ENCODE assay signal across 37 cellular contexts in genomic region chr15:73840771-73841170, GRCh38. TPM values are rescaled to one million over a fixed set of nuclear protein-coding genes. Genes with fewer than 3 reads are reported as not detected.
"Had no signal": no experiment of that assay in that cellular context is flagged by ENCODE, and none has a peak within 500 bp of the region (broad histone marks: within the 10 kb centered on the region; RNA-seq: fewer than 3 reads in every experiment).

No MANE protein-coding gene starts in this region.

- H3K27ac ChIP-seq: adrenal gland, body of pancreas, brain microvascular endothelial cell, breast epithelium, VCaP had no signal

- H3K4me3 ChIP-seq: adrenal gland, body of pancreas, breast epithelium had no signal

- ATAC-seq: activated CD4-positive, alpha-beta T cell treated with anti-CD3 and anti-CD28 coated beads for 36 hours; activated CD8-positive, alpha-beta T cell treated with anti-CD3 and anti-CD28 coated beads for 36 hours; activated naive CD4-positive, alpha-beta T cell treated with anti-CD3 and anti-CD28 coated beads, Interleukin-2, amount 50 U/mL, for 72 hours; activated T-cell treated with anti-CD3 and anti-CD28 coated beads, Interleukin-2, amount 50 U/mL, for 4 hours; activated T-cell treated with anti-CD3 and anti-CD28 coated beads, Interleukin-2, amount 50 U/mL, for 72 hours; activated T-helper 17 cell treated with anti-CD3 and anti-CD28 coated beads, Interleukin-2, amount 50 U/mL, for 72 hours; body of pancreas had no signal

- H3K36me3 ChIP-seq: adrenal gland, brain microvascular endothelial cell, breast epithelium had no signal

- H3K9me3 ChIP-seq: adrenal gland, body of pancreas, breast epithelium had no signal

- DNase-seq: activated B cell treated with CpG ODN at 0.5 μM for 24 hours; activated CD4-positive, alpha-beta memory T cell treated with anti-CD3 and anti-CD28 coated beads for 36 hours; activated CD4-positive, alpha-beta T cell treated with anti-CD3 and anti-CD28 coated beads for 36 hours; activated CD4-positive, alpha-beta T cell treated with anti-CD3 and anti-CD28 coated beads for 48 hours; activated CD4-positive, alpha-beta T cell treated with anti-CD3 and anti-CD28 coated beads, Interleukin-2, amount 50 U/mL, for 1 hour; activated CD4-positive, alpha-beta T cell treated with anti-CD3 and anti-CD28 coated beads, Interleukin-2, amount 50 U/mL, for 4 hours; activated CD4-positive, CD25-positive, alpha-beta regulatory T cell treated with anti-CD3 and anti-CD28 coated beads, Interleukin-2, amount 50 U/mL, for 72 hours; activated CD8-positive, alpha-beta memory T cell treated with anti-CD3 and anti-CD28 coated beads, Interleukin-2, amount 50 U/mL, for 4 hours; activated CD8-positive, alpha-beta T cell treated with anti-CD3 and anti-CD28 coated beads for 36 hours; activated gamma-delta T cell treated with Interleukin-2 at 50 U/mL for 16 hours; activated naive CD4-positive, alpha-beta T cell; activated naive CD4-positive, alpha-beta T cell treated with anti-CD3 and anti-CD28 coated beads for 36 hours; activated naive CD4-positive, alpha-beta T cell treated with anti-CD3 and anti-CD28 coated beads, Interleukin-2, amount 50 U/mL, for 16 hours; activated naive CD8-positive, alpha-beta T cell treated with anti-CD3 and anti-CD28 coated beads for 36 hours; activated T-cell treated with anti-CD3 and anti-CD28 coated beads for 4 hours; activated T-cell treated with anti-CD3 and anti-CD28 coated beads, Interleukin-2, amount 50 U/mL, for 1 hour; activated T-cell treated with anti-CD3 and anti-CD28 coated beads, Interleukin-2, amount 50 U/mL, for 4 hours; activated T-cell treated with anti-CD3 and anti-CD28 coated beads, Interleukin-2, amount 50 U/mL, for 72 hours; adrenal gland; amniotic stem cell; aorta; body of pancreas; brain microvascular endothelial cell; caudate nucleus; cerebellar nuclear complex; T-helper 1 cell; T-helper 2 cell; T-helper 9 cell had no signal

- FAIRE-seq: astrocyte, TTC549 had no signal

- H3K27me3 ChIP-seq: adrenal gland, body of pancreas had no signal

- H3K4me1 ChIP-seq: breast epithelium had no signal

RNA-seq across cellular contexts. Expression of gene TBC1D21, which starts 32.6 kb away (rescaled TPM):
- total RNA-seq: activated B cell treated with CpG ODN at 0.5 μM for 24 hours; activated CD4-positive, alpha-beta memory T cell treated with anti-CD3 and anti-CD28 coated beads for 36 hours; activated CD4-positive, alpha-beta T cell treated with anti-CD3 and anti-CD28 coated beads for 36 hours; activated CD8-positive, alpha-beta memory T cell treated with anti-CD3 and anti-CD28 coated beads for 36 hours; activated CD8-positive, alpha-beta T cell treated with anti-CD3 and anti-CD28 coated beads for 36 hours; activated naive CD4-positive, alpha-beta T cell treated with anti-CD3 and anti-CD28 coated beads for 36 hours; activated naive CD4-positive, alpha-beta T cell treated with anti-CD3 and anti-CD28 coated beads, Interleukin-2, amount 50 U/mL, for 72 hours; activated naive CD8-positive, alpha-beta T cell treated with anti-CD3 and anti-CD28 coated beads for 36 hours; activated T-cell treated with anti-CD3 and anti-CD28 coated beads, Interleukin-2, amount 50 U/mL, for 4 hours; activated T-cell treated with anti-CD3 and anti-CD28 coated beads, Interleukin-2, amount 50 U/mL, for 72 hours; activated T-helper 1 cell treated with anti-CD3 and anti-CD28 coated beads, Interleukin-12 subunit alpha, Interleukin-12 subunit beta, Interleukin-2, Interleukin-4 antibody, amounts not matched to agents 30 ng/mL and 10 ng/mL and 1 ng/mL, durations not matched to agents 14 hours and 24 hours and 36 hours; activated T-helper 17 cell treated with anti-CD3 and anti-CD28 coated beads, Interleukin-2, amount 50 U/mL, for 72 hours; adrenal gland; aorta; astrocyte; body of pancreas; breast epithelium; chondrocyte had no signal
- polyA plus RNA-seq: adrenal gland, aorta had no signal
